ENCODE assay signal across 21 cellular contexts in the genomic region with DNA sequence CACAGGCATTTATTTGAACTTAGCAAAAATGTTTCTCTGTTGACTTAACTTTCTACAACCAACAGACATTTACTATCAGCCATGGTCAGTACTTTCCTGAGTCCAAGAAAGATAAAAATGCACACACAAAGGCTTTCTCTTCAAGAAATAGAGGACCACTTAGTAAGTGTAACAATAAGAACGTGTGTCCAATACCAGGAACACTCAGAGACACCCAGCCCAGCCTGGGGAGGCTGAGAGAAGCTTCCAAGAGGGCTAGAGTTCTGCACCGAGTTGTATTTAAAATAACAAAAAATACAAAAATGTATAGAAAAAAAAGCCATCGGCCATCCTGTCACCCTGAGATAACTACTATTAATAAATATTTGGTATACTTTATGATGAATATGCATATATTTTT. TPM values are rescaled to one million over a fixed set of nuclear protein-coding genes. Genes with fewer than 3 reads are reported as not detected.
DNase-seq lines count a peak whose midpoint lies in the region; ATAC-seq, FAIRE-seq and TF ChIP-seq lines count a peak whose summit lies in the region.
"Had no signal": no experiment of that assay in that cellular context is flagged by ENCODE, and none has a peak within 500 bp of the region (broad histone marks: within the 10 kb centered on the region; RNA-seq: fewer than 3 reads in every experiment).

No MANE protein-coding gene starts in this region.

- CTCF ChIA-PET in CD4-positive, alpha-beta memory T cell (lab: Charles Lee; ENCODE audit: partially characterized antibody) = no interaction called here

- intact Hi-C loops in kidney (cut with DNase I) (no loop called here), thyroid gland (cut with DNase I) (no loop called here)
- intact Hi-C loops in CD4-positive, alpha-beta memory T cell (cut with micrococcal nuclease) = no loop called here

- H3K27ac Mint-ChIP-seq in CD4-positive, alpha-beta memory T cell = no peak overlapping the region
- H3K27ac Mint-ChIP-seq: CD8-positive, alpha-beta T cell had no signal

- H3K9me3 Mint-ChIP-seq in CD4-positive, alpha-beta memory T cell = peaks cover 0 to 2% (median 0%) of the 10 kb centered on the region in 8 donors
- H3K9me3 Mint-ChIP-seq: CD8-positive, alpha-beta T cell had no signal

- H3K9ac ChIP-seq in adipocyte (ENCODE audit: low read length) = peak overlapping the region; percentile 16
- H3K9ac ChIP-seq in kidney (ENCODE audit: low read length in 2 of 2) = no peak overlapping the region

- 28% methylated on average over 3 of the region's 3 CpGs for WGBS in thyroid gland, 2 donors

- no peaks in the 10 kb centered on the region for H3K36me3 Mint-ChIP-seq in CD4-positive, alpha-beta memory T cell
- H3K36me3 Mint-ChIP-seq: CD8-positive, alpha-beta T cell had no signal

- H3K4me3 ChIP-seq in adipocyte (ENCODE audit: low read length) (no peak overlapping the region), kidney (ENCODE audit: low read length in 2 of 2) (no peak overlapping the region), thyroid gland (replicated peaks in 1 of 3) (no peak overlapping the region)
- H3K4me3 ChIP-seq in CD4-positive, alpha-beta memory T cell (ENCODE audit: low read length in 2 of 2) = no peak overlapping the region
- H3K4me3 ChIP-seq: A549, HAP-1 had no signal

- H3K36me3 ChIP-seq in adipocyte (ENCODE audit: control insufficient read depth, insufficient read depth, low read length, severe bottlenecking) (peaks cover 29% of the 10 kb centered on the region), kidney (ENCODE audit: control insufficient read depth in 1 of 2, insufficient read depth in 2 of 2, low read length in 2 of 2) (peaks cover 4 to 11% of the 10 kb centered on the region in 2 donors), thyroid gland (peaks cover 3 to 9% of the 10 kb centered on the region in 2 donors)
- H3K36me3 ChIP-seq in CD4-positive, alpha-beta memory T cell (ENCODE audit: insufficient read depth, low read length) = no peaks in the 10 kb centered on the region
- H3K36me3 ChIP-seq: BE2C, HAP-1 had no signal

- DNase-seq in adipocyte (ENCODE audit: low read depth) = peak; percentile 22
- peak; percentile 5 for DNase-seq in kidney
- peak; percentile 51 to 54 for DNase-seq in thyroid gland
- DNase-seq in kidney tubule cell (ENCODE audit: low spot score) = no peak
- DNase-seq in CD4-positive, alpha-beta memory T cell = no peak
- no peak for DNase-seq in activated CD4-positive, alpha-beta T cell treated with anti-CD3 and anti-CD28 coated beads for 1 hour
- DNase-seq: BE2C; CD8-positive, alpha-beta T cell; COR-L47; DMS153; EL had no signal

- H3K4me1 ChIP-seq in adipocyte (ENCODE audit: control insufficient read depth, insufficient read depth, low read length) (peaks cover 53% of the 10 kb centered on the region), kidney (ENCODE audit: control insufficient read depth in 1 of 2, insufficient read depth in 1 of 2, low read depth in 1 of 2, low read length in 2 of 2) (peaks cover 9 to 19% of the 10 kb centered on the region in 2 donors), thyroid gland (peaks cover 82 to 89% of the 10 kb centered on the region in 2 donors)
- H3K4me1 ChIP-seq in CD4-positive, alpha-beta memory T cell (ENCODE audit: insufficient read depth, low read length) = no peaks in the 10 kb centered on the region
- H3K4me1 ChIP-seq: A549, BE2C, HAP-1 had no signal

- TF ChIP-seq POLR2A in thyroid gland (IDR thresholded peaks at IDR 0.05) = no peak

- ATAC-seq in GM18520 (IDR thresholded peaks at IDR 0.05; ENCODE audit: unreplicated experiment) = no peak
- ATAC-seq: A549; CD8-positive, alpha-beta T cell had no signal

- TF ChIP-seq CTCF in kidney (IDR thresholded peaks at IDR 0.05; ENCODE audit: borderline replicate concordance, extremely low read depth, insufficient read depth) (no peak), thyroid gland (IDR thresholded peaks at IDR 0.05) (no peak)

- H3K27ac ChIP-seq in kidney (ENCODE audit: low read depth in 2 of 2, low read length in 2 of 2) (no peak overlapping the region), thyroid gland (peak overlapping the region; percentile 51 to 67 (median 58))
- no peak overlapping the region for H3K27ac ChIP-seq in CD4-positive, alpha-beta memory T cell (ENCODE audit: low read depth, low read length)
- H3K27ac ChIP-seq: A549, C4-2B had no signal

- POLR2A ChIA-PET in CD4-positive, alpha-beta memory T cell (lab: Charles Lee; ENCODE audit: partially characterized antibody) = no interaction called here

- no peak for FAIRE-seq in kidney (lab: Jason Lieb, UNC)
- FAIRE-seq: A549, D721Med, G401.6, GM12891, H1 had no signal

- H3K4me3 Mint-ChIP-seq in CD4-positive, alpha-beta memory T cell = no peak overlapping the region
- H3K4me3 Mint-ChIP-seq: CD8-positive, alpha-beta T cell had no signal

- peaks cover 0 to 2% (median 0%) of the 10 kb centered on the region in 4 donors for H3K4me1 Mint-ChIP-seq in CD4-positive, alpha-beta memory T cell

- H3K27me3 ChIP-seq in adipocyte (replicated peaks; ENCODE audit: control insufficient read depth, insufficient read depth, low read length) (no peaks in the 10 kb centered on the region), thyroid gland (no peaks in the 10 kb centered on the region)
- no peaks in the 10 kb centered on the region for H3K27me3 ChIP-seq in CD4-positive, alpha-beta memory T cell (ENCODE audit: insufficient read depth, low read length)
- H3K27me3 ChIP-seq: BE2C had no signal

- peaks cover 0 to 2% of the 10 kb centered on the region in 2 donors for H3K27me3 Mint-ChIP-seq in CD4-positive, alpha-beta memory T cell

- H3K9me3 ChIP-seq in adipocyte (ENCODE audit: control insufficient read depth, low read length) (no peaks in the 10 kb centered on the region), kidney (ENCODE audit: control insufficient read depth in 1 of 2, low read length in 2 of 2) (no peaks in the 10 kb centered on the region), thyroid gland (no peaks in the 10 kb centered on the region)
- H3K9me3 ChIP-seq in CD4-positive, alpha-beta memory T cell (ENCODE audit: control insufficient read depth in 1 of 2, low read length in 2 of 2) = no peaks in the 10 kb centered on the region
- H3K9me3 ChIP-seq: A549, BE2C, HAP-1 had no signal

RNA-seq across cellular contexts. Expression of a gene that starts 35.8 kb away (rescaled TPM):
- total RNA-seq in kidney = 8.5 TPM
- polyA plus RNA-seq in kidney (ENCODE audit: insufficient read depth, low read depth, low replicate concordance) = 7.4 TPM
- total RNA-seq in thyroid gland = 100 to 1,000 TPM in 3 of 4 donors, 10 to 100 TPM in 1; 42.9 to 220 (median 142) TPM
- not detected for total RNA-seq in CD4-positive, alpha-beta memory T cell
- polyA plus RNA-seq in CD4-positive, alpha-beta memory T cell = not detected
- total RNA-seq: CD8-positive, alpha-beta T cell; HT-29 had no signal

RNA-seq across cellular contexts. Expression of a gene that starts 54.3 kb away (rescaled TPM):
- total RNA-seq in kidney = not detected
- polyA plus RNA-seq in kidney (ENCODE audit: insufficient read depth, low read depth, low replicate concordance) = not detected
- total RNA-seq in thyroid gland = not detected
- not detected for total RNA-seq in CD4-positive, alpha-beta memory T cell
- not detected for polyA plus RNA-seq in CD4-positive, alpha-beta memory T cell
- total RNA-seq: CD8-positive, alpha-beta T cell; H1; HT-29 had no signal
- polyA plus RNA-seq: A549, AG04450, H1 had no signal

Comparison
In these comparisons a context has a peak if more than half of its experiments do, and no peak if none do; other contexts are left out.
1. DNase-seq: peak in adipocyte (single experiment), kidney (single experiment) and thyroid gland (2 of 2); none in kidney tubule cell (single experiment), CD4-positive, alpha-beta memory T cell (0 of 5) and activated CD4-positive, alpha-beta T cell treated with anti-CD3 and anti-CD28 coated beads for 1 hour (single experiment).
2. H3K27ac ChIP-seq: peak in thyroid gland (3 of 3); none in kidney (0 of 2) and CD4-positive, alpha-beta memory T cell (single experiment).